Comparison of ENCODE assay signal across 27 cellular contexts in genomic region chr10:51675088-51675487, GRCh38.
"Had no signal": no experiment of that assay in that cellular context is flagged by ENCODE, and none has a peak within 500 bp of the region (broad histone marks: within the 10 kb centered on the region; RNA-seq: fewer than 3 reads in every experiment).

No MANE protein-coding gene starts in this region.

- H3K4me3 ChIP-seq: esophagus muscularis mucosa, gastrocnemius medialis, left lung, lower lobe of right lung, psoas muscle, spleen, tibial nerve had no signal

- H3K27me3 ChIP-seq: esophagus muscularis mucosa, gastrocnemius medialis, left lung, tibial nerve had no signal

- FAIRE-seq: astrocyte, islet of Langerhans, TTC549 had no signal

- ATAC-seq: activated T-cell treated with anti-CD3 and anti-CD28 coated beads, Interleukin-2, amount 50 U/mL, for 72 hours; gastrocnemius medialis; left lung; lower lobe of right lung; naive thymus-derived CD8-positive, alpha-beta T cell; psoas muscle had no signal

- H2AFZ ChIP-seq: parathyroid adenoma had no signal

- H3K4me1 ChIP-seq: esophagus muscularis mucosa, left lung, lower lobe of right lung, parathyroid adenoma, spleen, tibial nerve had no signal

- DNase-seq: activated CD4-positive, alpha-beta T cell treated with anti-CD3 and anti-CD28 coated beads for 4 hours; activated CD4-positive, alpha-beta T cell treated with anti-CD3 and anti-CD28 coated beads, Interleukin-2, amount 50 U/mL, for 4 hours; activated naive CD4-positive, alpha-beta T cell treated with Interleukin-2 at 50 U/mL for 16 hours; activated T-cell treated with anti-CD3 and anti-CD28 coated beads for 4 hours; activated T-cell treated with anti-CD3 and anti-CD28 coated beads, Interleukin-2, amount 50 U/mL, for 72 hours; amniotic stem cell; caudate nucleus; dermis blood vessel endothelial cell; effector CD4-positive, alpha-beta T cell; gastrocnemius medialis; glutamatergic neuron; left lung; lower lobe of right lung; mesenchymal stem cell; naive thymus-derived CD8-positive, alpha-beta T cell; occipital lobe; psoas muscle; spleen; stimulated activated naive CD4-positive, alpha-beta T cell; T-helper 9 cell had no signal

- H3K27ac ChIP-seq: esophagus muscularis mucosa, gastrocnemius medialis, left lung, lower lobe of right lung, parathyroid adenoma, psoas muscle, spleen, tibial nerve, VCaP had no signal

- H3K36me3 ChIP-seq: esophagus muscularis mucosa, gastrocnemius medialis, left lung, lower lobe of right lung, spleen, tibial nerve had no signal

- H3K9ac ChIP-seq: parathyroid adenoma had no signal

- H3K9me3 ChIP-seq: gastrocnemius medialis had no signal
